Comparison of ENCODE assay signal across 30 cellular contexts in the genomic region with DNA sequence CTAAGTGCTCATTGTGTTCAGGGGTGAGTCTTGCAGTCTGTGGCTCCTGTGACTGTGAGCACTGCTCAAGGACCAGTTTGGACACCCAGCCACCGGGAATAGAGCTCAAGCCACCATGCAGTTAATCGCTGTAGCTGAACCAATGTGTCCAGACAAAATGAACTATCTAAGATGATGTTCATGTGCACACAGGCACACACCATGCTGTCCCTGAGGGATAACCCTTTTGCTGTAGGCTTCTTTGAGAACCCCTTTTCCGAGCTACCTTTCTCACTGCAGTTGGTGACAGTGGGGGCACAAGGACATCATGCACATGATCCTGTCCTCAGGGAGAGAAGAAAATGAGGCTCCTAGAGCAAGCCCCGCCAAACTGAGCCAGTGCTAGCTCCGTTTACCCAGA.
"Had no signal": no experiment of that assay in that cellular context is flagged by ENCODE, and none has a peak within 500 bp of the region (broad histone marks: within the 10 kb centered on the region; RNA-seq: fewer than 3 reads in every experiment).

No MANE protein-coding gene starts in this region.

- H3K36me3 Mint-ChIP-seq: naive thymus-derived CD4-positive, alpha-beta T cell; natural killer cell; stimulated activated memory B cell treated with anti-CD40 and anti-IgM and Interleukin-4, amounts not matched to agents 10 μg/mL and 1 μg/mL and 100 μg/mL, for 72 hours; type B pancreatic cell had no signal

- H3K27ac ChIP-seq: neutrophil, ovary, parathyroid adenoma, psoas muscle, right lobe of liver, sigmoid colon, thoracic aorta, thyroid gland, tibial nerve, upper lobe of right lung, uterus had no signal

- H3K27me3 Mint-ChIP-seq: progenitor cell of endocrine pancreas; stimulated activated memory B cell treated with anti-CD40 and anti-IgM and Interleukin-4, amounts not matched to agents 10 μg/mL and 1 μg/mL and 100 μg/mL, for 72 hours; stimulated activated naive CD8-positive, alpha-beta T cell treated with anti-CD3 and anti-CD28 coated beads, Interleukin-15, amount 100 ng/mL, for 72 hours; type B pancreatic cell had no signal

- H3K9me3 ChIP-seq: neutrophil, ovary, psoas muscle, right lobe of liver, sigmoid colon, thoracic aorta, thyroid gland, tibial nerve, upper lobe of right lung, uterus had no signal

- H3K27ac Mint-ChIP-seq: naive thymus-derived CD4-positive, alpha-beta T cell; natural killer cell; nephron; progenitor cell of endocrine pancreas; stimulated activated memory B cell treated with anti-CD40 and anti-IgM and Interleukin-4, amounts not matched to agents 10 μg/mL and 1 μg/mL and 100 μg/mL, for 72 hours; stimulated activated naive CD8-positive, alpha-beta T cell treated with anti-CD3 and anti-CD28 coated beads, Interleukin-15, amount 100 ng/mL, for 72 hours; type B pancreatic cell had no signal

- H3K4me3 ChIP-seq: ovary, psoas muscle, right lobe of liver, sigmoid colon, thoracic aorta, thyroid gland, tibial nerve, upper lobe of right lung, uterus had no signal

- H3K4me3 Mint-ChIP-seq: natural killer cell; nephron; stimulated activated memory B cell treated with anti-CD40 and anti-IgM and Interleukin-4, amounts not matched to agents 10 μg/mL and 1 μg/mL and 100 μg/mL, for 72 hours; stimulated activated naive CD8-positive, alpha-beta T cell treated with anti-CD3 and anti-CD28 coated beads, Interleukin-15, amount 100 ng/mL, for 72 hours; type B pancreatic cell had no signal

- ATAC-seq: naive thymus-derived CD4-positive, alpha-beta T cell; natural killer cell; psoas muscle; right cardiac atrium; right lobe of liver; stimulated activated memory B cell treated with anti-CD40 and anti-IgM and Interleukin-4, amounts not matched to agents 10 μg/mL and 1 μg/mL and 100 μg/mL, for 72 hours; stimulated activated naive CD8-positive, alpha-beta T cell treated with anti-CD3 and anti-CD28 coated beads, Interleukin-15, amount 100 ng/mL, for 72 hours; stimulated activated naive CD8-positive, alpha-beta T cell treated with anti-CD3 and anti-CD28 coated beads, Interleukin-15, Interleukin-2, amounts not matched to agents 100 U/mL and 50 U/mL, for 24 hours; upper lobe of right lung had no signal

- H3K9me3 Mint-ChIP-seq: natural killer cell; nephron; stimulated activated memory B cell treated with anti-CD40 and anti-IgM and Interleukin-4, amounts not matched to agents 10 μg/mL and 1 μg/mL and 100 μg/mL, for 72 hours; stimulated activated naive CD8-positive, alpha-beta T cell treated with anti-CD3 and anti-CD28 coated beads, Interleukin-15, amount 100 ng/mL, for 72 hours; type B pancreatic cell had no signal

- DNase-seq: naive thymus-derived CD4-positive, alpha-beta T cell; natural killer cell; nucleus accumbens; ovary; posterior cingulate gyrus; psoas muscle; right cardiac atrium; right lobe of liver; sigmoid colon; small intestine; stimulated activated CD4-positive, alpha-beta T cell treated with anti-CD3 and anti-CD28 coated beads, Interleukin-12 subunit alpha, Interleukin-12 subunit beta, amount 100 ng/mL, for 4 hours; stimulated activated CD4-positive, alpha-beta T cell treated with anti-CD3 and anti-CD28 coated beads, Interleukin-1b, Interleukin-23, amount 100 ng/mL, for 48 hours; stimulated activated CD4-positive, alpha-beta T cell treated with anti-CD3 and anti-CD28 coated beads, Interleukin-4, amount 100 ng/mL, for 1 hour; stimulated activated CD4-positive, alpha-beta T cell treated with anti-CD3 and anti-CD28 coated beads, Interleukin-4, amount 100 ng/mL, for 4 hours; stimulated activated CD8-positive, alpha-beta memory T cell treated with anti-CD3 and anti-CD28 coated beads, Interleukin-4, amount 100 ng/mL, for 48 hours; stimulated activated naive CD4-positive, alpha-beta T cell; stimulated activated naive CD8-positive, alpha-beta T cell treated with anti-CD3 and anti-CD28 coated beads, Interleukin-15, amount 100 ng/mL, for 72 hours; stimulated activated naive CD8-positive, alpha-beta T cell treated with anti-CD3 and anti-CD28 coated beads, Interleukin-15, Interleukin-2, amounts not matched to agents 100 U/mL and 50 U/mL, for 24 hours; substantia nigra; thyroid gland; upper lobe of right lung; uterus had no signal

- H3K4me1 ChIP-seq: parathyroid adenoma, psoas muscle, right lobe of liver, upper lobe of right lung, uterus had no signal

- H3K27me3 ChIP-seq: neutrophil, ovary, right lobe of liver, sigmoid colon, thyroid gland, tibial nerve, upper lobe of right lung, uterus had no signal

- H3K36me3 ChIP-seq: neutrophil, ovary, right lobe of liver, sigmoid colon, thoracic aorta, thyroid gland, tibial nerve, upper lobe of right lung, uterus had no signal
